ENCODE assay signal across 9 cellular contexts in the genomic region with DNA sequence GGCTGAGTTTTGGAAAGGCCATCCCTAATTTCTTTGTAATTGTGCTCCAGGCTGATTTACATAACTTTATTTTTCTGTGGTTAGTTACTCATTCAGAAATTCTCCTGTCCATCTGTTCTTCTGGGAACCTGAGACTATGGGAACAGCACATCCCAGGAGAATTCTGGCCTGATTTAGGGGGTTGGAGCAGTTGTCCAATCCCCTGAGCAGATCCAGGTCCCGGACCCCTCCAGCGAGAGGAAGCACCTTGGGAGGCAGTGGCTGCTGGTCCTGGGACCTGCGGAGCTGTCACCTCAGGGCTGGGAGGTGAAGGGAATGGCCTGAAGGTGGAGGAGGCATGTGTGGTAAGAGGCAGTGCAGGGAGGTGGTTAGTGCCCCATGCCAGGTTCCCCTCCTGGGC. TPM values are rescaled to one million over a fixed set of nuclear protein-coding genes. Genes with fewer than 3 reads are reported as not detected.
DNase-seq lines count a peak whose midpoint lies in the region; ATAC-seq and TF ChIP-seq lines count a peak whose summit lies in the region.
"Had no signal": no experiment of that assay in that cellular context is flagged by ENCODE, and none has a peak within 500 bp of the region (broad histone marks: within the 10 kb centered on the region; RNA-seq: fewer than 3 reads in every experiment).

No MANE protein-coding gene starts in this region.

- H3K27ac ChIP-seq in RWPE1 (peak overlapping the region; percentile 30), fibroblast of lung (ENCODE audit: insufficient read depth, low read length) (peak overlapping the region; percentile 60), psoas muscle (peak overlapping the region; percentile 4)

- H3K4me1 ChIP-seq in fibroblast of lung (ENCODE audit: control insufficient read depth, extremely low read depth, insufficient read depth, low read length) (peaks cover 14% of the 10 kb centered on the region), psoas muscle (peaks cover 30% of the 10 kb centered on the region)

- 74 to 84% (median 84%) methylated on average over 3 of the region's 3 CpGs for WGBS in psoas muscle, 3 donors

- H3K4me2 ChIP-seq in fibroblast of lung (ENCODE audit: extremely low read depth, insufficient read depth, low read length), result peak overlapping the region; percentile 7

- no peak overlapping the region for H2AFZ ChIP-seq in fibroblast of lung (ENCODE audit: low read length)

- no peak for ATAC-seq in psoas muscle
- ATAC-seq in HG03280 (IDR thresholded peaks at IDR 0.05; ENCODE audit: unreplicated experiment), result no peak

- H3K27me3 ChIP-seq in fibroblast of lung (ENCODE audit: control insufficient read depth, insufficient read depth, low read length), result no peaks in the 10 kb centered on the region
- H3K27me3 ChIP-seq in psoas muscle (ENCODE audit: insufficient read depth in 3 of 3, low read length in 2 of 3), result no peaks in the 10 kb centered on the region

- H3K36me3 ChIP-seq in fibroblast of lung (ENCODE audit: control insufficient read depth, insufficient read depth, low read length) (no peaks in the 10 kb centered on the region), psoas muscle (ENCODE audit: insufficient read depth in 1 of 2, low read depth in 1 of 2) (no peaks in the 10 kb centered on the region)

- DNase-seq in DMS 273 treated with DMSO at 0.1 percent for 48 hours (lab: John Stamatoyannopoulos, UW) (peak; percentile 84), RWPE1 (ENCODE audit: low spot score) (peak; percentile 40), fibroblast of lung (ENCODE audit: low read depth in 2 of 2) (peak; percentile 85 to 96), psoas muscle (peak in 1 of 2 donors; percentile 15), NCI-H2227 (lab: John Stamatoyannopoulos, UW; ENCODE audit: unreplicated experiment) (no peak), GM19238 (ENCODE audit: insufficient read length, low spot score) (no peak), NCI-H1417 treated with DMSO at 0.1 percent for 48 hours (lab: John Stamatoyannopoulos, UW) (no peak)
- DNase-seq: NCI-H82 had no signal

- no peak overlapping the region for H3K9ac ChIP-seq in fibroblast of lung (ENCODE audit: insufficient read depth, low read length)

- no peak overlapping the region for H3K4me3 ChIP-seq in fibroblast of lung (replicated peaks in 1 of 4; ENCODE audit: control extremely low read depth in 1 of 4, insufficient read depth in 1 of 4, low read depth in 3 of 4, low read length in 4 of 4)
- no peak overlapping the region for H3K4me3 ChIP-seq in psoas muscle

- POLR2A ChIA-PET in RWPE1 (lab: Yijun Ruan, JAX; ENCODE audit: low non-redundant PET), result no interaction called here

- no peaks in the 10 kb centered on the region for H3K79me2 ChIP-seq in fibroblast of lung (ENCODE audit: control insufficient read depth, insufficient read depth, low read length)

- H3K9me3 ChIP-seq in fibroblast of lung (ENCODE audit: control insufficient read depth, insufficient read depth, low read depth, low read length) (no peaks in the 10 kb centered on the region), psoas muscle (no peaks in the 10 kb centered on the region)

- intact Hi-C loops in psoas muscle (cut with DNase I), result no loop called here

- TF ChIP-seq CTCF in RWPE1 (conservative IDR thresholded peaks at IDR 0.05; ENCODE audit: low read depth) (no peak), fibroblast of lung (conservative IDR thresholded peaks at IDR 0.05 in 1 of 2, IDR thresholded peaks at IDR 0.05 in 1 of 2; ENCODE audit: low read depth in 1 of 2, low read length in 2 of 2) (no peak), psoas muscle (IDR thresholded peaks at IDR 0.05) (no peak)

- no peaks in the 10 kb centered on the region for H4K20me1 ChIP-seq in fibroblast of lung (ENCODE audit: control insufficient read depth, extremely low read depth, insufficient read depth, low read length)

- CTCF ChIA-PET in RWPE1 (lab: Yijun Ruan, JAX), result no interaction called here

RNA-seq across cellular contexts. Expression of gene TSPAN9, which starts 40.4 kb away (rescaled TPM):
- 26.7 and 35.2 TPM in 2 replicates for total RNA-seq in fibroblast of lung
- polyA plus RNA-seq in fibroblast of lung, result 31.1 and 32.6 TPM in 2 replicates
- 25.6 and 30.4 TPM in 2 replicates for polyA plus RNA-seq in fibroblast of lung (2012)
- polyA minus RNA-seq in fibroblast of lung (ENCODE audit: low replicate concordance), result 35.5 and 64.8 TPM in 2 replicates
- total RNA-seq in psoas muscle, result 10 to 100 TPM in 3 of 4 donors, 1 to 10 TPM in 1; 8.0 to 28.0 (median 13.4) TPM
- 10 to 100 TPM in 1 of 3 donors, 1 to 10 TPM in 2; 6.4 to 11.6 (median 9.8) TPM for polyA plus RNA-seq in psoas muscle

Comparison
In these comparisons a context has a peak if more than half of its experiments do, and no peak if none do; other contexts are left out.
1. DNase-seq: peak in DMS 273 treated with DMSO at 0.1 percent for 48 hours (single experiment), RWPE1 (single experiment) and fibroblast of lung (2 of 2); none in NCI-H2227 (single experiment), GM19238 (single experiment) and NCI-H1417 treated with DMSO at 0.1 percent for 48 hours (single experiment).
2. H3K27ac ChIP-seq: peak in every context shown above with its lines; median percentile 60 in fibroblast of lung; 30 in RWPE1; 4 in psoas muscle.